24 cellular contexts compared by ENCODE assay signal in the genomic region with DNA sequence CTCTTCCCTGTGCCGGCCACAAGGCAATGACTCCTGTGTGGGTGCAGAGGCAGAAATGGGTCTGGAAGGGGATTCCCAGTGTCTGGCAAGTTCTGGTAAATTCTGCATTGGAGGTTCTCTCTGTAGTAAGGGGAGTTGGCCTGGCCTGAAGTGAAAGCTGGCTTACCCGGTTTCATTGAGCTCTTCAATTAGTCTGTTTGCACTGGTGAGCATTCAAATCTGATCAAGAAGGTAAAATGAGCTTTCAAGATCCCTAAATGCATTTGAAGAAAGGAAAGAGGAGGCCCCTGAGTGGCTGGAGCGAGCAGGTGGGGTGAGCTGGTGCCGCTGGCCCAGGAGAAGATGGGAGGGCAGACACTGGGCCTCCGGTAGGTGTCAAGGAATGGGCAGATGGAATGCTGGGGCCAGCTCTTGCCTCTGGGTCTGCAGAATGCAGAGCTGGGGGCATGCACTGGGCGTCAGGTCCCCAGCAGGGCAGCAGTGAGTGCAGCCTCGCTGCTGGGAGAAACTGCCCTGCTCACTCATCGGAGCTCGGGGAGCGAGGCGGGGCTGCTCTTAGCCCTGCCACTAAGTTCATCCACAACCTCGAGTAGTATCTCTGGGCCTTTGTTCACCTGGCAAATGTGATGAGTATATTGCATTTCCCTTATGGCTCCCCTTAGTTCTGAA. TPM values are rescaled to one million over a fixed set of nuclear protein-coding genes. Genes with fewer than 3 reads are reported as not detected.
DNase-seq lines count a peak whose midpoint lies in the region; ATAC-seq, FAIRE-seq and TF ChIP-seq lines count a peak whose summit lies in the region.
"Had no signal": no experiment of that assay in that cellular context is flagged by ENCODE, and none has a peak within 500 bp of the region (broad histone marks: within the 10 kb centered on the region; RNA-seq: fewer than 3 reads in every experiment).

No MANE protein-coding gene starts in this region.

- WGBS in HepG2 (ENCODE audit: low lambda C conversion rate): 20% methylated on average over 4 of the region's 12 CpGs
- 77% methylated on average over 4 of the region's 12 CpGs for WGBS in right lobe of liver (ENCODE audit: insufficient coverage, low coverage, low lambda C conversion rate, missing lambda C conversion rate)

- in situ Hi-C loops in HepG2 (cut with HindIII; ENCODE audit: extremely low pct_ligation_motif_present, low pct_unique_long_range_greater_than_20kb): no loop called here

- H3K27me3 ChIP-seq in HepG2 (ENCODE audit: control insufficient read depth in 1 of 2, insufficient read depth in 2 of 2, low read length in 2 of 2) (peaks cover 4 to 30% of the 10 kb centered on the region in 2 experiments; a peak in 4 of 5 replicates), right lobe of liver (no peaks in the 10 kb centered on the region)
- H3K27me3 ChIP-seq: esophagus squamous epithelium, gastroesophageal sphincter had no signal

- peaks cover 14% of the 10 kb centered on the region for H3K36me3 Mint-ChIP-seq in memory B cell

- TF ChIP-seq POLR2A in HepG2 (IDR thresholded peaks at IDR 0.05; ENCODE audit: insufficient read depth in 1 of 2, low read depth in 2 of 2, low read length in 2 of 2): no peak
- no peak for TF ChIP-seq POLR2A in right lobe of liver (IDR thresholded peaks at IDR 0.05)

- H3K27ac Mint-ChIP-seq in memory B cell: peak overlapping the region; percentile 68

- peaks cover 25% of the 10 kb centered on the region for H3K4me1 Mint-ChIP-seq in memory B cell

- no peaks in the 10 kb centered on the region for H3K36me3 ChIP-seq in HepG2 (replicated peaks in 1 of 2; ENCODE audit: control insufficient read depth in 1 of 2, insufficient read depth in 2 of 2, low read length in 2 of 2)
- no peaks in the 10 kb centered on the region for H3K36me3 ChIP-seq in right lobe of liver
- H3K36me3 ChIP-seq: prostate gland had no signal

- H3K79me2 ChIP-seq in HepG2 (ENCODE audit: insufficient read depth, low read length): no peaks in the 10 kb centered on the region

- TF ChIP-seq EP300 in HepG2 (IDR thresholded peaks at IDR 0.05; ENCODE audit: low read depth in 2 of 2, low read length in 2 of 2): no peak
- TF ChIP-seq EP300 in HepG2 (CRISPR knock-in tag; IDR thresholded peaks at IDR 0.05; ENCODE audit: borderline replicate concordance): no peak

- no peak overlapping the region for H3K27ac ChIP-seq in HepG2 (ENCODE audit: extremely low read length, insufficient read depth, low read length)
- H3K27ac ChIP-seq in right lobe of liver: no peak overlapping the region
- peak overlapping the region; percentile 0; the same call in 1 of the 2 replicates for H3K27ac ChIP-seq in RWPE1
- H3K27ac ChIP-seq: esophagus squamous epithelium, prostate gland had no signal

- H3K4me1 ChIP-seq in HepG2 (ENCODE audit: insufficient read depth, low read length) (peaks cover 8% of the 10 kb centered on the region; the same call in 1 of the 2 replicates), right lobe of liver (no peaks in the 10 kb centered on the region)
- H3K4me1 ChIP-seq: prostate gland had no signal

- no peak for TF ChIP-seq RAD21 in HepG2 (CRISPR knock-in tag; IDR thresholded peaks at IDR 0.05)

- FAIRE-seq in HepG2 (lab: Jason Lieb, UNC): no peak
- FAIRE-seq: astrocyte, G401.6 had no signal

- POLR2A ChIA-PET in HepG2 (lab: Yijun Ruan, JAX): no interaction called here
- POLR2A ChIA-PET in RWPE1 (lab: Yijun Ruan, JAX; ENCODE audit: low non-redundant PET): no interaction called here

- H3K4me3 ChIP-seq in HepG2 (replicated peaks in 1 of 3; ENCODE audit: insufficient read depth in 1 of 3, low read depth in 2 of 3, low read length in 3 of 3) (no peak overlapping the region), right lobe of liver (no peak overlapping the region)
- H3K4me3 ChIP-seq: esophagus squamous epithelium, gastroesophageal sphincter, prostate gland had no signal

- DNase-seq in HepG2 (ENCODE audit: low spot score) (no peak), right lobe of liver (no peak), RWPE1 (ENCODE audit: low spot score) (no peak), memory B cell (ENCODE audit: low spot score in 2 of 2) (no peak), amniotic stem cell (lab: John Stamatoyannopoulos, UW) (no peak), D341Med (ENCODE audit: low spot score) (no peak), iPS-NIHi11 (ENCODE audit: low spot score) (no peak)
- no peak for DNase-seq in activated CD4-positive, CD25-positive, alpha-beta regulatory T cell treated with anti-CD3 and anti-CD28 coated beads, Interleukin-2, amount 50 U/mL, for 72 hours
- DNase-seq: activated CD4-positive, CD25-positive, alpha-beta regulatory T cell; activated naive CD4-positive, alpha-beta T cell treated with anti-CD3 and anti-CD28 coated beads, Interleukin-2, amount 50 U/mL, for 16 hours; effector memory CD4-positive, alpha-beta T cell; esophagus squamous epithelium; NCI-H1105; NCI-H2029 treated with DMSO at 0.1 percent for 48 hours; NCI-H446; stimulated activated CD4-positive, alpha-beta T cell treated with anti-CD3 and anti-CD28 coated beads, Interleukin-1b, Interleukin-23, amount 100 ng/mL, for 48 hours; stimulated activated naive CD8-positive, alpha-beta T cell treated with anti-CD3 and anti-CD28 coated beads, Interleukin-15, Interleukin-2, amounts not matched to agents 100 U/mL and 50 U/mL, for 24 hours; trophoblast cell had no signal

- TF ChIP-seq CTCF in HepG2 (CRISPR knock-in tag; IDR thresholded peaks at IDR 0.05) (no peak), right lobe of liver (IDR thresholded peaks at IDR 0.05) (no peak), RWPE1 (conservative IDR thresholded peaks at IDR 0.05; ENCODE audit: low read depth) (no peak)

- no peak overlapping the region for H2AFZ ChIP-seq in HepG2 (ENCODE audit: low read length)

- no peak overlapping the region for H3K4me2 ChIP-seq in HepG2 (ENCODE audit: low read depth, low read length)

- no peaks in the 10 kb centered on the region for H3K9me3 ChIP-seq in HepG2 (ENCODE audit: low read length)
- no peaks in the 10 kb centered on the region for H3K9me3 ChIP-seq in right lobe of liver
- H3K9me3 ChIP-seq: esophagus squamous epithelium, gastroesophageal sphincter, prostate gland had no signal

- intact Hi-C loops in HepG2 (cut with micrococcal nuclease; ENCODE audit: unreplicated experiment): no loop called here
- intact Hi-C loops in right lobe of liver (cut with DNase I): no loop called here

- H3K9me3 Mint-ChIP-seq in memory B cell: no peaks in the 10 kb centered on the region
- H3K9me3 Mint-ChIP-seq: neural crest cell had no signal

- ATAC-seq in HepG2 (peak; percentile 43), right lobe of liver (no peak), memory B cell (ENCODE audit: low read depth) (no peak)
- ATAC-seq: gastroesophageal sphincter; Panc1; stimulated activated naive CD8-positive, alpha-beta T cell treated with anti-CD3 and anti-CD28 coated beads, Interleukin-15, Interleukin-2, amounts not matched to agents 100 U/mL and 50 U/mL, for 24 hours had no signal

- CTCF ChIA-PET in HepG2 (lab: Yijun Ruan, JAX; ENCODE audit: low intra/inter-chr PET ratio, low total read pairs) (no interaction called here), RWPE1 (lab: Yijun Ruan, JAX) (no interaction called here)

- no peaks in the 10 kb centered on the region for H4K20me1 ChIP-seq in HepG2 (ENCODE audit: insufficient read depth, low read length)

- no peak overlapping the region for H3K9ac ChIP-seq in HepG2 (ENCODE audit: insufficient read depth, low read depth, low read length)

- no TSS peak for BruUV-seq in HepG2 (replicated peaks; lab: Mats Ljungman, UMichigan)

- H3K27me3 Mint-ChIP-seq in memory B cell: no peaks in the 10 kb centered on the region

- no peak overlapping the region for H3K4me3 Mint-ChIP-seq in memory B cell
- H3K4me3 Mint-ChIP-seq: neural crest cell had no signal

RNA-seq across cellular contexts. Expression of gene NRROS, which starts 13.8 kb away (rescaled TPM):
- total RNA-seq in HepG2 (2016; rRNA removed; fragmentation: Illumina TruSeq; extraction: Trizol) (not detected in 2 replicates), right lobe of liver (1 to 10 TPM; 1.2 to 4.0 (median 2.1) TPM)
- not detected in 2 replicates for total RNA-seq in HepG2 (2016; cell fraction: cytosol; rRNA removed; fragmentation: Illumina TruSeq; extraction: Trizol; ENCODE audit: low read depth)
- not detected in 2 replicates for total RNA-seq in HepG2 (2016; cell fraction: insoluble cytoplasmic fraction; rRNA removed; fragmentation: Illumina TruSeq; extraction: Trizol)
- not detected in 2 replicates for total RNA-seq in HepG2 (2016; cell fraction: membrane; rRNA removed; fragmentation: Illumina TruSeq; extraction: Trizol)
- total RNA-seq in HepG2 (2016; cell fraction: nucleus; rRNA removed; fragmentation: Illumina TruSeq; extraction: Trizol): not detected in 2 replicates
- not detected in 2 replicates for polyA plus RNA-seq in HepG2 (2011; rRNA removed)
- polyA plus RNA-seq in HepG2 (2011; cell fraction: cytosol; rRNA removed): not detected in 2 replicates
- not detected in 2 replicates for polyA plus RNA-seq in HepG2 (2011; cell fraction: nucleus; rRNA removed)
- polyA plus RNA-seq in HepG2 (2012): not detected in 2 replicates
- polyA plus RNA-seq in HepG2 (2016; cell fraction: cytosol; fragmentation: Illumina TruSeq; extraction: Trizol; ENCODE audit: low read depth): not detected in 2 replicates
- not detected in 2 replicates for polyA plus RNA-seq in HepG2 (2016; cell fraction: insoluble cytoplasmic fraction; fragmentation: Illumina TruSeq; extraction: Trizol; ENCODE audit: low read depth)
- not detected in 2 replicates for polyA plus RNA-seq in HepG2 (2016; cell fraction: membrane; fragmentation: Illumina TruSeq; extraction: Trizol; ENCODE audit: low read depth)
- polyA plus RNA-seq in HepG2 (2016; cell fraction: nucleus; fragmentation: Illumina TruSeq; extraction: Trizol; ENCODE audit: insufficient read depth, low read depth): not detected in 2 replicates
- polyA minus RNA-seq in HepG2 (2011; rRNA and poly(A)+ RNA removed; ENCODE audit: low replicate concordance): not detected in 2 replicates
- not detected in 2 replicates for polyA minus RNA-seq in HepG2 (2011; cell fraction: cytosol; rRNA and poly(A)+ RNA removed)
- not detected in 2 replicates for polyA minus RNA-seq in HepG2 (2011; cell fraction: nucleus; rRNA and poly(A)+ RNA removed)
- total RNA-seq: astrocyte had no signal

RNA-seq across cellular contexts. Expression of gene CEP19, which starts 58.8 kb away (rescaled TPM):
- total RNA-seq in HepG2 (2016; rRNA removed; fragmentation: Illumina TruSeq; extraction: Trizol): 1.2 and 1.5 TPM in 2 replicates
- 0.79 and 1.0 TPM in 2 replicates for total RNA-seq in HepG2 (2016; cell fraction: cytosol; rRNA removed; fragmentation: Illumina TruSeq; extraction: Trizol; ENCODE audit: low read depth)
- 1.6 and 1.8 TPM in 2 replicates for total RNA-seq in HepG2 (2016; cell fraction: insoluble cytoplasmic fraction; rRNA removed; fragmentation: Illumina TruSeq; extraction: Trizol)
- 2.4 and 3.0 TPM in 2 replicates for total RNA-seq in HepG2 (2016; cell fraction: membrane; rRNA removed; fragmentation: Illumina TruSeq; extraction: Trizol)
- total RNA-seq in HepG2 (2016; cell fraction: nucleus; rRNA removed; fragmentation: Illumina TruSeq; extraction: Trizol): 0.60 and 0.71 TPM in 2 replicates
- 0.43 and 0.48 TPM in 2 replicates for polyA plus RNA-seq in HepG2 (2011; rRNA removed)
- 0.16 and 0.23 TPM in 2 replicates for polyA plus RNA-seq in HepG2 (2011; cell fraction: cytosol; rRNA removed)
- 0.10 TPM in 1 of 2 replicates, not detected in the other for polyA plus RNA-seq in HepG2 (2011; cell fraction: nucleus; rRNA removed)
- polyA plus RNA-seq in HepG2 (2012): 0.32 and 0.53 TPM in 2 replicates
- 0.61 and 0.97 TPM in 2 replicates for polyA plus RNA-seq in HepG2 (2016; cell fraction: cytosol; fragmentation: Illumina TruSeq; extraction: Trizol; ENCODE audit: low read depth)
- 1.2 and 1.5 TPM in 2 replicates for polyA plus RNA-seq in HepG2 (2016; cell fraction: insoluble cytoplasmic fraction; fragmentation: Illumina TruSeq; extraction: Trizol; ENCODE audit: low read depth)
- 1.4 and 1.9 TPM in 2 replicates for polyA plus RNA-seq in HepG2 (2016; cell fraction: membrane; fragmentation: Illumina TruSeq; extraction: Trizol; ENCODE audit: low read depth)
- 0.63 and 0.81 TPM in 2 replicates for polyA plus RNA-seq in HepG2 (2016; cell fraction: nucleus; fragmentation: Illumina TruSeq; extraction: Trizol; ENCODE audit: insufficient read depth, low read depth)
- 0.12 and 0.42 TPM in 2 replicates for polyA minus RNA-seq in HepG2 (2011; rRNA and poly(A)+ RNA removed; ENCODE audit: low replicate concordance)
- 0.30 and 0.53 TPM in 2 replicates for polyA minus RNA-seq in HepG2 (2011; cell fraction: cytosol; rRNA and poly(A)+ RNA removed)
- 0.25 TPM in 1 of 2 replicates, not detected in the other for polyA minus RNA-seq in HepG2 (2011; cell fraction: nucleus; rRNA and poly(A)+ RNA removed)
- total RNA-seq in right lobe of liver: under 1 TPM; 0.37 to 0.99 (median 0.51) TPM

RNA-seq across cellular contexts. Expression of gene PIGX, which starts 58.9 kb away (rescaled TPM):
- total RNA-seq in HepG2 (2016; rRNA removed; fragmentation: Illumina TruSeq; extraction: Trizol): 19.2 and 21.3 TPM in 2 replicates
- 14.5 and 16.7 TPM in 2 replicates for total RNA-seq in HepG2 (2016; cell fraction: cytosol; rRNA removed; fragmentation: Illumina TruSeq; extraction: Trizol; ENCODE audit: low read depth)
- total RNA-seq in HepG2 (2016; cell fraction: insoluble cytoplasmic fraction; rRNA removed; fragmentation: Illumina TruSeq; extraction: Trizol): 20.4 TPM in 2 replicates
- 21.3 and 29.5 TPM in 2 replicates for total RNA-seq in HepG2 (2016; cell fraction: membrane; rRNA removed; fragmentation: Illumina TruSeq; extraction: Trizol)
- total RNA-seq in HepG2 (2016; cell fraction: nucleus; rRNA removed; fragmentation: Illumina TruSeq; extraction: Trizol): 13.8 and 14.2 TPM in 2 replicates
- 9.8 and 13.2 TPM in 2 replicates for polyA plus RNA-seq in HepG2 (2011; rRNA removed)
- polyA plus RNA-seq in HepG2 (2011; cell fraction: cytosol; rRNA removed): 7.1 and 12.4 TPM in 2 replicates
- 2.3 and 2.9 TPM in 2 replicates for polyA plus RNA-seq in HepG2 (2011; cell fraction: nucleus; rRNA removed)
- polyA plus RNA-seq in HepG2 (2012): 8.7 and 12.5 TPM in 2 replicates
- polyA plus RNA-seq in HepG2 (2016; cell fraction: cytosol; fragmentation: Illumina TruSeq; extraction: Trizol; ENCODE audit: low read depth): 13.7 and 19.3 TPM in 2 replicates
- polyA plus RNA-seq in HepG2 (2016; cell fraction: insoluble cytoplasmic fraction; fragmentation: Illumina TruSeq; extraction: Trizol; ENCODE audit: low read depth): 18.2 and 21.5 TPM in 2 replicates
- 18.3 and 23.7 TPM in 2 replicates for polyA plus RNA-seq in HepG2 (2016; cell fraction: membrane; fragmentation: Illumina TruSeq; extraction: Trizol; ENCODE audit: low read depth)
- polyA plus RNA-seq in HepG2 (2016; cell fraction: nucleus; fragmentation: Illumina TruSeq; extraction: Trizol; ENCODE audit: insufficient read depth, low read depth): 17.8 and 22.2 TPM in 2 replicates
- polyA minus RNA-seq in HepG2 (2011; rRNA and poly(A)+ RNA removed; ENCODE audit: low replicate concordance): 5.1 and 15.9 TPM in 2 replicates
- polyA minus RNA-seq in HepG2 (2011; cell fraction: cytosol; rRNA and poly(A)+ RNA removed): 7.3 and 7.4 TPM in 2 replicates
- polyA minus RNA-seq in HepG2 (2011; cell fraction: nucleus; rRNA and poly(A)+ RNA removed): 4.1 and 5.0 TPM in 2 replicates
- total RNA-seq in right lobe of liver: 10 to 100 TPM in 2 of 6 experiments, 1 to 10 TPM in 4; 6.4 to 17.0 (median 7.2) TPM
